12 cellular contexts compared by ENCODE assay signal in the genomic region with DNA sequence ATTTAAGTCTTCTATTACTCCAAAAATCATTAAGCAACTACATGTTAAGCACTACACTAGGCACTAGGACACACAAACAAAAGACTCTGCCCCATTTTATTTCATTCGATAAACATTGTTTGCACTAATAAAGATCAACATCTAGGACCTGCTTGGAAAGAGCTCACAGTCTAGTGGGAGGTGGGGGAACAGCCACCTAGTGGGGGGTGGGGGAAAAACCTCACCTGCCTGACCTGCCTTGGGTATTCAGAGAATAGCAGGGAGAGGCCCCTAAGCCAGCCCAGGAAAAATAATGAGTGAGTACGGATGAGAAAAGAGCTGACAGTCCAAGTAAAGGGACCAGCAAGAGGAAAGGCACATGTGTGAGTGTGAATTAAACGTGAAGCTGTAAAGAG. TPM values are rescaled to one million over a fixed set of nuclear protein-coding genes. Genes with fewer than 3 reads are reported as not detected.
DNase-seq lines count a peak whose midpoint lies in the region; ATAC-seq and TF ChIP-seq lines count a peak whose summit lies in the region.
"Had no signal": no experiment of that assay in that cellular context is flagged by ENCODE, and none has a peak within 500 bp of the region (broad histone marks: within the 10 kb centered on the region; RNA-seq: fewer than 3 reads in every experiment).

No MANE protein-coding gene starts in this region.

- 87% methylated on average over 3 of the region's 3 CpGs for WGBS in SK-N-SH (ENCODE audit: low lambda C conversion rate)
- WGBS in mesodermal cell (ENCODE audit: insufficient coverage in 2 of 2), 2 experiments = 52 to 70% methylated on average over 2 of the region's 3 CpGs

- H3K4me2 ChIP-seq in SK-N-SH = no peak overlapping the region

- no peak overlapping the region for H3K9ac ChIP-seq in SK-N-SH

- H3K36me3 ChIP-seq in SK-N-SH (replicated peaks in 1 of 2; ENCODE audit: control insufficient read depth in 1 of 2, insufficient read depth in 2 of 2, low read length in 1 of 2) (no peaks in the 10 kb centered on the region), mesodermal cell (ENCODE audit: control insufficient read depth, insufficient read depth, low read length) (no peaks in the 10 kb centered on the region)
- H3K36me3 ChIP-seq: neutrophil had no signal

- TF ChIP-seq EP300 in SK-N-SH (IDR thresholded peaks at IDR 0.05; ENCODE audit: borderline replicate concordance in 1 of 2, low read depth in 1 of 2, low read length in 1 of 2) = no peak

- TF ChIP-seq CTCF in HFF-Myc (IDR thresholded peaks at IDR 0.05; ENCODE audit: low read depth, low read length, missing control alignments) (peak; percentile 9), SK-N-SH (IDR thresholded peaks at IDR 0.05) (no peak)

- DNase-seq in NCI-H146 (lab: John Stamatoyannopoulos, UW) (peak; percentile 11), NCI-H146 treated with DMSO at 0.1 percent for 48 hours (lab: John Stamatoyannopoulos, UW; ENCODE audit: unreplicated experiment) (no peak), HFF-Myc (ENCODE audit: extremely low read depth, low read depth) (no peak), SK-N-SH (peak; percentile 3), GM19240 (ENCODE audit: insufficient read length, low spot score) (no peak), kidney tubule cell (ENCODE audit: low spot score) (no peak)
- DNase-seq: central memory CD4-positive, alpha-beta T cell; EL; NCI-H1930 had no signal

- ATAC-seq in GM18505 (IDR thresholded peaks at IDR 0.05; ENCODE audit: unreplicated experiment) = no peak

- TF ChIP-seq POLR2A in GM18505 (IDR thresholded peaks at IDR 0.05; ENCODE audit: borderline replicate concordance, extremely low read depth, insufficient read depth, insufficient read length) = no peak

- no peaks in the 10 kb centered on the region for H3F3A ChIP-seq in SK-N-SH (replicated peaks; ENCODE audit: insufficient read depth)

- no peaks in the 10 kb centered on the region for H3K9me2 ChIP-seq in SK-N-SH

- TF ChIP-seq RAD21 in SK-N-SH (IDR thresholded peaks at IDR 0.05; ENCODE audit: low read length) = peak; percentile 3; the same call in 1 of the 2 replicates

- H3K4me1 ChIP-seq in SK-N-SH (ENCODE audit: control insufficient read depth in 1 of 2, insufficient read depth in 2 of 2, low read depth in 1 of 2, low read length in 1 of 2) (peaks cover 0 to 5% of the 10 kb centered on the region in 2 experiments; a peak in 1 of 4 replicates), mesodermal cell (ENCODE audit: control insufficient read depth, insufficient read depth, low read length, poor library complexity, severe bottlenecking) (no peaks in the 10 kb centered on the region)

- POLR2A ChIA-PET in SK-N-SH (lab: Yijun Ruan, JAX) = no interaction called here

- no peaks in the 10 kb centered on the region for H3K27me3 ChIP-seq in SK-N-SH (ENCODE audit: insufficient read depth)
- H3K27me3 ChIP-seq: neutrophil had no signal

- H3K4me3 ChIP-seq in HFF-Myc (replicated peaks; ENCODE audit: low read depth, low read length) = no peak overlapping the region
- no peak overlapping the region for H3K4me3 ChIP-seq in SK-N-SH (ENCODE audit: low read depth in 2 of 2, low read length in 1 of 2)
- H3K4me3 ChIP-seq in mesodermal cell (ENCODE audit: extremely low read depth, insufficient read depth, low read length, poor library complexity, severe bottlenecking) = no peak overlapping the region

- H3K27ac ChIP-seq in SK-N-SH (ENCODE audit: low read depth in 2 of 2, low read length in 1 of 2) (no peak overlapping the region), mesodermal cell (ENCODE audit: low read depth, low read length, severe bottlenecking) (peak overlapping the region; percentile 50)
- H3K27ac ChIP-seq: neutrophil had no signal

- no peak overlapping the region for H2AFZ ChIP-seq in SK-N-SH (ENCODE audit: low read depth)

- CTCF ChIA-PET in SK-N-SH (lab: Yijun Ruan, JAX) = interaction anchor here (1.0 to 2.3 kb wide), 4 partner anchors 10 to 152 kb away, joined by 3 to 6 read pairs (median 3); no protein-coding TSS in a partner anchor

- H4K20me1 ChIP-seq in SK-N-SH (ENCODE audit: insufficient read depth) = no peaks in the 10 kb centered on the region

- H3K9me3 ChIP-seq in SK-N-SH (no peaks in the 10 kb centered on the region), mesodermal cell (ENCODE audit: control insufficient read depth, low read length) (no peaks in the 10 kb centered on the region)
- H3K9me3 ChIP-seq: neutrophil had no signal

- no peaks in the 10 kb centered on the region for H3K79me2 ChIP-seq in SK-N-SH (ENCODE audit: insufficient read depth)

TF ChIP-seq in SK-N-SH, 30 proteins besides CTCF, POLR2A, EP300 and RAD21:
- TF ChIP-seq TEAD4 (IDR thresholded peaks at IDR 0.05; ENCODE audit: borderline replicate concordance, insufficient read depth) (no peak), REST (IDR thresholded peaks at IDR 0.05; ENCODE audit: low read depth, low read length) (no peak), ELF1 (IDR thresholded peaks at IDR 0.05) (no peak), GABPA (IDR thresholded peaks at IDR 0.05; ENCODE audit: low read depth) (no peak), YY1 (IDR thresholded peaks at IDR 0.05; ENCODE audit: low read depth) (no peak), TAF1 (IDR thresholded peaks at IDR 0.05; ENCODE audit: borderline replicate concordance, low read depth, low read length) (no peak), CHD2 (IDR thresholded peaks at IDR 0.05; ENCODE audit: low read length, partially characterized antibody) (no peak), SMC3 (IDR thresholded peaks at IDR 0.05; ENCODE audit: low read depth, low read length) (no peak), EZH2phosphoT487 (IDR thresholded peaks at IDR 0.05; ENCODE audit: borderline replicate concordance, low read depth) (no peak), JUND (IDR thresholded peaks at IDR 0.05) (no peak)
- TF ChIP-seq, protein P1, sequence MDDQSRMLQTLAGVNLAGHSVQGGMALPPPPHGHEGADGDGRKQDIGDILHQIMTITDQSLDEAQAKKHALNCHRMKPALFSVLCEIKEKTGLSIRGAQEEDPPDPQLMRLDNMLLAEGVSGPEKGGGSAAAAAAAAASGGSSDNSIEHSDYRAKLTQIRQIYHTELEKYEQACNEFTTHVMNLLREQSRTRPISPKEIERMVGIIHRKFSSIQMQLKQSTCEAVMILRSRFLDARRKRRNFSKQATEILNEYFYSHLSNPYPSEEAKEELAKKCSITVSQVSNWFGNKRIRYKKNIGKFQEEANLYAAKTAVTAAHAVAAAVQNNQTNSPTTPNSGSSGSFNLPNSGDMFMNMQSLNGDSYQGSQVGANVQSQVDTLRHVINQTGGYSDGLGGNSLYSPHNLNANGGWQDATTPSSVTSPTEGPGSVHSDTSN (IDR thresholded peaks at IDR 0.05) = no peak

RNA-seq across cellular contexts. Expression of gene PRDM5, which starts 52.2 kb away (rescaled TPM):
- polyA plus RNA-seq in SK-N-SH (2012; rRNA removed) = 3.8 and 5.4 TPM in 2 replicates
- 3.9 and 4.2 TPM in 2 replicates for polyA plus RNA-seq in SK-N-SH (2012; cell fraction: cytosol; rRNA removed)
- 6.0 and 11.5 TPM in 2 replicates for polyA plus RNA-seq in SK-N-SH (2012; cell fraction: nucleus; rRNA removed)
- polyA plus RNA-seq in mesodermal cell (2013, experiment 1 of 2) = 11.6 TPM
- 11.7 TPM for polyA plus RNA-seq in mesodermal cell (2013, experiment 2 of 2)

Comparison
In these comparisons a context has a peak if more than half of its experiments do, and no peak if none do; other contexts are left out.
1. DNase-seq: peak in NCI-H146 (single experiment) and SK-N-SH (single experiment); none in NCI-H146 treated with DMSO at 0.1 percent for 48 hours (single experiment), HFF-Myc (single experiment), GM19240 (single experiment) and kidney tubule cell (single experiment).